ENCODE assay signal across 23 cellular contexts in genomic region chr4:81577392-81577791, GRCh38.
"Had no signal": no experiment of that assay in that cellular context is flagged by ENCODE, and none has a peak within 500 bp of the region (broad histone marks: within the 10 kb centered on the region; RNA-seq: fewer than 3 reads in every experiment).

No MANE protein-coding gene starts in this region.

- H3K27me3 ChIP-seq: breast epithelium, gastroesophageal sphincter, pancreas, sigmoid colon, suprapubic skin, tibial artery had no signal

- H3K36me3 ChIP-seq: breast epithelium, gastroesophageal sphincter, pancreas, prostate gland, sigmoid colon, suprapubic skin, tibial artery had no signal

- H3K4me3 ChIP-seq: breast epithelium, gastroesophageal sphincter, pancreas, prostate gland, sigmoid colon, suprapubic skin, tibial artery had no signal

- H3K9me3 ChIP-seq: breast epithelium, pancreas, prostate gland, suprapubic skin, tibial artery had no signal

- H3K4me1 ChIP-seq: breast epithelium, gastroesophageal sphincter, pancreas, prostate gland, sigmoid colon, tibial artery had no signal

- H3K27ac ChIP-seq: breast epithelium, gastroesophageal sphincter, pancreas, prostate gland, sigmoid colon, suprapubic skin, tibial artery had no signal

- H3K4me3 Mint-ChIP-seq: activated T-cell treated with anti-CD3 and anti-CD28 coated beads, Interleukin-2, amount 50 U/mL, for 72 hours; naive thymus-derived CD8-positive, alpha-beta T cell; neural crest cell had no signal

- DNase-seq: activated CD4-positive, alpha-beta T cell treated with anti-CD3 and anti-CD28 coated beads for 4 hours; activated CD4-positive, alpha-beta T cell treated with anti-CD3 and anti-CD28 coated beads, Interleukin-2, amount 50 U/mL, for 4 hours; activated naive CD4-positive, alpha-beta T cell; activated T-cell treated with anti-CD3 and anti-CD28 coated beads for 4 hours; activated T-cell treated with anti-CD3 and anti-CD28 coated beads, Interleukin-2, amount 50 U/mL, for 72 hours; central memory CD4-positive, alpha-beta T cell; hippocampal formation; left colon; midbrain; naive thymus-derived CD8-positive, alpha-beta T cell; nucleus accumbens; pancreas; sigmoid colon; small intestine; stimulated activated CD4-positive, alpha-beta T cell treated with anti-CD3 and anti-CD28 coated beads, Interleukin-1b, Interleukin-23, amount 100 ng/mL, for 48 hours; stimulated activated naive CD4-positive, alpha-beta T cell; tibial artery had no signal

- ATAC-seq: activated naive CD4-positive, alpha-beta T cell treated with anti-CD3 and anti-CD28 coated beads, Interleukin-2, amount 50 U/mL, for 72 hours; activated T-cell treated with anti-CD3 and anti-CD28 coated beads, Interleukin-2, amount 50 U/mL, for 72 hours; gastroesophageal sphincter; left colon; naive thymus-derived CD8-positive, alpha-beta T cell had no signal

- H3K27ac Mint-ChIP-seq: activated naive CD4-positive, alpha-beta T cell treated with anti-CD3 and anti-CD28 coated beads, Interleukin-2, amount 50 U/mL, for 72 hours; activated T-cell treated with anti-CD3 and anti-CD28 coated beads, Interleukin-2, amount 50 U/mL, for 72 hours; naive thymus-derived CD8-positive, alpha-beta T cell had no signal

- H3K9me3 Mint-ChIP-seq: activated naive CD4-positive, alpha-beta T cell treated with anti-CD3 and anti-CD28 coated beads, Interleukin-2, amount 50 U/mL, for 72 hours; activated T-cell treated with anti-CD3 and anti-CD28 coated beads, Interleukin-2, amount 50 U/mL, for 72 hours; naive thymus-derived CD8-positive, alpha-beta T cell had no signal

- H3K36me3 Mint-ChIP-seq: activated naive CD4-positive, alpha-beta T cell treated with anti-CD3 and anti-CD28 coated beads, Interleukin-2, amount 50 U/mL, for 72 hours; naive thymus-derived CD8-positive, alpha-beta T cell had no signal

- H3K27me3 Mint-ChIP-seq: naive thymus-derived CD8-positive, alpha-beta T cell had no signal

- H3K4me1 Mint-ChIP-seq: neural crest cell had no signal
